Comparison of ENCODE assay signal across 17 cellular contexts in the genomic region with DNA sequence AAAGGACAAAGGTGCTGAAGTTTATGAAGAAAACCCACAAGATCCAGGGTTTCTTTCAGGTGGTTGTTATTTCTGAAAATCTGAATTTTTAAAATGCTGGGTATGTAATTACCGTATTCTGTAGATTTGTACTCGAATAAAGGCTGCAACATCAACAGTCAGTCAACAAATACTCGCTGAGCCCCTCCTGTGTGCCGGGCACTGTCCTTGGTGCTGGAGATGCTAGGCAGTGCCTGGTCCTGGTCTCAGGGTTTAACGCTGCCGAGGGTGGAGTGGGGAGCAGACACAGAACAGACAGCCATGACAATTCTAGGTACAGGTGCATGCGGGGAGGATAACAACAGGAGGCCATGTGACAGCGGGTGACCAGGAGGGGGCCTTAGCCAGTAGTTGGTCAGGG. TPM values are rescaled to one million over a fixed set of nuclear protein-coding genes. Genes with fewer than 3 reads are reported as not detected.
DNase-seq lines count a peak whose midpoint lies in the region; ATAC-seq, FAIRE-seq and TF ChIP-seq lines count a peak whose summit lies in the region.
"Had no signal": no experiment of that assay in that cellular context is flagged by ENCODE, and none has a peak within 500 bp of the region (broad histone marks: within the 10 kb centered on the region; RNA-seq: fewer than 3 reads in every experiment).

No MANE protein-coding gene starts in this region.

- RAD21 ChIA-PET in GM12878 (lab: Charles Lee; ENCODE audit: unreplicated experiment), result interaction anchor here (1.9 kb wide), 1 partner anchor 61 kb away, joined by 9 read pairs; no protein-coding TSS in a partner anchor

- FAIRE-seq in GM12878 (lab: Jason Lieb, UNC), result no peak
- FAIRE-seq in D721Med (lab: Jason Lieb, UNC), result no peak
- FAIRE-seq: colon, GM12892, keratinocyte had no signal

- H3K4me3 ChIP-seq in AG10803 (ENCODE audit: low read length) (no peak overlapping the region), GM12878 (no peak overlapping the region)
- H3K4me3 ChIP-seq: HAP-1, transverse colon had no signal

- WGBS in GM12878 (ENCODE audit: insufficient coverage, insufficient replicate concordance, low lambda C conversion rate, missing lambda C conversion rate), result 43% methylated on average over 8 of the region's 8 CpGs

- no peak overlapping the region for H3K27ac ChIP-seq in GM12878 (ENCODE audit: control insufficient read depth, insufficient read depth)
- H3K27ac ChIP-seq: transverse colon had no signal

- DNase-seq in AG10803 (ENCODE audit: low read depth), result peak; percentile 3
- peak; percentile 13 for DNase-seq in M059J (ENCODE audit: low read depth)
- no peak for DNase-seq in GM12878 (ENCODE audit: low read depth, low spot score)
- peak; percentile 68 for DNase-seq in islet precursor cell
- DNase-seq in D721Med (ENCODE audit: insufficient read length, low spot score), result no peak
- DNase-seq: activated naive CD4-positive, alpha-beta T cell treated with anti-CD3 and anti-CD28 coated beads, Interleukin-2, amount 50 U/mL, for 16 hours; BE2C; NCI-H2107; posterior cingulate gyrus; transverse colon had no signal

- H3K27me3 ChIP-seq in GM12878 (replicated peaks in 1 of 2; ENCODE audit: control insufficient read depth in 2 of 2, insufficient read depth in 2 of 2, low read length in 1 of 2), result peaks cover 0 to 1% of the 10 kb centered on the region in 2 experiments; a peak in 2 of 4 replicates
- H3K27me3 ChIP-seq: BE2C, transverse colon had no signal

- no peak overlapping the region for H2AFZ ChIP-seq in GM12878 (ENCODE audit: control insufficient read depth, low read depth, low read length)

- POLR2A ChIA-PET in GM12878 (lab: Charles Lee), result no interaction called here

- BruUV-seq in GM12878 (replicated peaks; lab: Mats Ljungman, UMichigan), result no TSS peak

- TF ChIP-seq RAD21 in GM12878 (IDR thresholded peaks at IDR 0.05; ENCODE audit: insufficient read depth, low read depth, low read length), result no peak

- ATAC-seq in GM12878 (no peak), GM19023 (IDR thresholded peaks at IDR 0.05; ENCODE audit: unreplicated experiment) (no peak), HG02642 (IDR thresholded peaks at IDR 0.05; ENCODE audit: poor library complexity, unreplicated experiment) (no peak), HG03520 (IDR thresholded peaks at IDR 0.05; ENCODE audit: unreplicated experiment) (no peak)

- no peak overlapping the region for H3K9ac ChIP-seq in GM12878 (ENCODE audit: control insufficient read depth, insufficient read depth, low read length)

- SMC1A ChIA-PET in GM12878 (lab: Charles Lee; ENCODE audit: uncharacterized antibody, unreplicated experiment), result no interaction called here

- no peaks in the 10 kb centered on the region for H3K4me1 ChIP-seq in GM12878 (ENCODE audit: control insufficient read depth, insufficient read depth, low read length)
- H3K4me1 ChIP-seq: BE2C had no signal

- H3K4me2 ChIP-seq in GM12878 (ENCODE audit: control insufficient read depth, insufficient read depth), result no peak overlapping the region

- no peaks in the 10 kb centered on the region for H3K79me2 ChIP-seq in GM12878 (ENCODE audit: control insufficient read depth, insufficient read depth, low read length)

- TF ChIP-seq CTCF in AG10803 (conservative IDR thresholded peaks at IDR 0.05; ENCODE audit: low read length) (no peak), GM12878 (IDR thresholded peaks at IDR 0.05 in 2 of 3, conservative IDR thresholded peaks at IDR 0.05 in 1 of 3; ENCODE audit: control insufficient read depth in 2 of 3, extremely low read depth in 1 of 3, insufficient read depth in 1 of 3, low read depth in 3 of 3, low read length in 3 of 3) (no peak), D721Med (IDR thresholded peaks at IDR 0.05; ENCODE audit: insufficient read depth, missing control alignments) (no peak)

- no peaks in the 10 kb centered on the region for H3K36me3 ChIP-seq in GM12878 (ENCODE audit: control insufficient read depth in 2 of 2, insufficient read depth in 2 of 2, low read length in 1 of 2)
- H3K36me3 ChIP-seq: BE2C, HAP-1, transverse colon had no signal

- in situ Hi-C loops in GM12878 (cut with MboI), result loop anchor here (5.0 kb wide), 3 partner anchors 57 to 742 kb away; no protein-coding TSS in a partner anchor

- intact Hi-C loops in GM12878 (cut with micrococcal nuclease; ENCODE audit: unreplicated experiment), result loop anchor here (10.0 kb wide), 1 partner anchor 745 kb away; no protein-coding TSS in a partner anchor

- CTCF ChIA-PET in GM12878 (lab: Yijun Ruan, JAX), result interaction anchor here (9.2 kb wide), 1 partner anchor 61 kb away, joined by 87 read pairs; no protein-coding TSS in a partner anchor

- peaks cover 7% of the 10 kb centered on the region; the same call in 1 of the 3 replicates for H3K9me3 ChIP-seq in GM12878 (replicated peaks; ENCODE audit: control insufficient read depth, insufficient read depth, low read length)
- H3K9me3 ChIP-seq: HAP-1 had no signal

- no peak for TF ChIP-seq EP300 in GM12878 (IDR thresholded peaks at IDR 0.05; ENCODE audit: borderline replicate concordance in 1 of 2, control insufficient read depth in 1 of 2, low read depth in 2 of 2, low read length in 2 of 2)

- no peak for TF ChIP-seq POLR2A in GM12878 (IDR thresholded peaks at IDR 0.05; ENCODE audit: low read depth, low read length)

- no peaks in the 10 kb centered on the region for H4K20me1 ChIP-seq in GM12878 (ENCODE audit: control insufficient read depth, insufficient read depth)

TF ChIP-seq in GM12878, 131 proteins besides CTCF, POLR2A, EP300 and RAD21:
- TF ChIP-seq SRF (IDR thresholded peaks at IDR 0.05; ENCODE audit: low read depth in 2 of 2, low read length in 2 of 2) (no peak), REST (IDR thresholded peaks at IDR 0.05; ENCODE audit: low read depth, low read length) (peak; percentile 80)
TF ChIP-seq in GM12878: peak in this region for 1.

RNA-seq across cellular contexts. Expression of gene PDIA6, which starts 27.2 kb away (rescaled TPM):
- total RNA-seq in M059J (2014; rRNA removed; shearing (Covaris generic)), result 345 and 486 TPM in 2 replicates
- total RNA-seq in GM12878 (2013; cell fraction: nucleolus; rRNA removed), result 103 and 104 TPM in 2 replicates
- 157 and 186 TPM in 2 replicates for total RNA-seq in GM12878 (2014; rRNA removed)
- 214 and 240 TPM in 2 replicates for total RNA-seq in GM12878 (2014; rRNA removed; fragmentation: Illumina TruSeq; extraction: Trizol)
- 173 and 178 TPM in 2 replicates for total RNA-seq in GM12878 (2021)
- polyA plus RNA-seq in GM12878 (2011; ENCODE audit: low read depth), result 149 TPM
- polyA plus RNA-seq in GM12878 (2011; rRNA removed), result 185 and 251 TPM in 2 replicates
- 114 and 120 TPM in 2 replicates for polyA plus RNA-seq in GM12878 (2011; cell fraction: cytosol; rRNA removed)
- polyA plus RNA-seq in GM12878 (2011; cell fraction: nucleus; rRNA removed), result 70.3 and 71.0 TPM in 2 replicates
- polyA plus RNA-seq in GM12878 (2012), result 174 and 175 TPM in 2 replicates
- polyA plus RNA-seq in GM12878 (2014; fragmentation: Illumina TruSeq; extraction: Trizol), result 233 and 243 TPM in 2 replicates
- 100 to 1,000 TPM; 180 to 234 TPM for polyA plus RNA-seq in GM12878 (2014; fragmentation: Nextera tagmentation; extraction: Ambion mirVana)
- 148 and 150 TPM in 2 replicates for polyA plus RNA-seq in GM12878 (2014; rRNA removed)
- polyA plus RNA-seq in GM12878 (2016; fragmentation: Nextera tagmentation; extraction: Ambion mirVana), result 100 to 1,000 TPM; 520 to 526 TPM
- 108 and 113 TPM in 2 replicates for polyA minus RNA-seq in GM12878 (2011; rRNA and poly(A)+ RNA removed)
- polyA minus RNA-seq in GM12878 (2011; cell fraction: cytosol; rRNA and poly(A)+ RNA removed), result 43.3 and 47.8 TPM in 2 replicates
- 14.0 and 20.5 TPM in 2 replicates for polyA minus RNA-seq in GM12878 (2011; cell fraction: nucleus; rRNA and poly(A)+ RNA removed)

Comparison
In these comparisons a context has a peak if more than half of its experiments do, and no peak if none do; other contexts are left out.
1. DNase-seq: peak in AG10803 (single experiment), M059J (single experiment) and islet precursor cell (single experiment); none in GM12878 (single experiment) and D721Med (single experiment).